Comparison of ENCODE assay signal across 8 cellular contexts in the genomic region with DNA sequence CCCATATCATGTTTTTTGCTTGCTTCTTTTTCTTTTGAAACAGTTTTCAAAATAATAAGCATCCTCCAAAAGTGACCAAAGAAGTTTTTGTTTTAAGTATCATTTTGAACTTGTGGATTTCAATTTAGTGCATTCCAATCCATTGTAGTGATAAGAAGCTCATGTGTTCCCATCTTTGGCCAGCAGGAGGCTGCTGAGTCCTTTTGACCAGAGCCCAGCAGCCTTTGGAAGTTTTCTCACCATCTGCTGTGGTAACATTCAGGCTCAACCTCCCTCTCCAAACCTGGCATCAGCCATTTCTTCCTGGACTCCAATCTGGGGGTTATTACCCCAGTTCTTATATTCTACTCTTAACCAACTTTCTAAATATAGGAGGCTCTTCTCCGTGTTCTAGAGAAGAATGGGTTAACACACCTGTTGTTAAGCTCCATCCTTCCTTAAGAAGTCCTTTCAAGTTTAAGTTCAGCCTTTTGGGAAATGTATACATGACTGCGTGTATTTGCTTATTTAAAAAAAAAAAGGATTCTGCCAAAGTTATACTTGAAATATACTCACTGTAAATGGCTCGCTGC. TPM values are rescaled to one million over a fixed set of nuclear protein-coding genes. Genes with fewer than 3 reads are reported as not detected.
DNase-seq lines count a peak whose midpoint lies in the region; ATAC-seq lines count a peak whose summit lies in the region.

No MANE protein-coding gene starts in this region.

- ATAC-seq in GM18499 (IDR thresholded peaks at IDR 0.05; ENCODE audit: insufficient read depth, unreplicated experiment) (peak; percentile 61), HG03045 (IDR thresholded peaks at IDR 0.05; ENCODE audit: unreplicated experiment) (peak; percentile 74)

- DNase-seq in Ammon's horn (ENCODE audit: low spot score) (peak; percentile 83), NCI-H460 (ENCODE audit: extremely low read depth, low read depth) (peak; percentile 61), globus pallidus (ENCODE audit: low spot score) (peak; percentile 72), posterior vena cava (ENCODE audit: low spot score) (peak; percentile 79), activated gamma-delta T cell (lab: John Stamatoyannopoulos, UW) (no peak)
- peak; percentile 31 for DNase-seq in activated T-cell treated with anti-CD3 and anti-CD28 coated beads, Interleukin-2, amount 50 U/mL, for 1 hour

- intact Hi-C loops in posterior vena cava (cut with DNase I), result no loop called here

RNA-seq across cellular contexts. Expression of a gene that starts 39.0 kb away (rescaled TPM):
- total RNA-seq in NCI-H460 (2014; rRNA removed; shearing (Covaris generic)), result not detected in 2 replicates
- not detected in 2 replicates for polyA plus RNA-seq in NCI-H460 (2014; cell fraction: nucleus; rRNA removed)
- 1 to 10 TPM; 1.0 to 1.6 TPM for total RNA-seq in posterior vena cava
